17 cellular contexts compared by ENCODE assay signal in the genomic region with DNA sequence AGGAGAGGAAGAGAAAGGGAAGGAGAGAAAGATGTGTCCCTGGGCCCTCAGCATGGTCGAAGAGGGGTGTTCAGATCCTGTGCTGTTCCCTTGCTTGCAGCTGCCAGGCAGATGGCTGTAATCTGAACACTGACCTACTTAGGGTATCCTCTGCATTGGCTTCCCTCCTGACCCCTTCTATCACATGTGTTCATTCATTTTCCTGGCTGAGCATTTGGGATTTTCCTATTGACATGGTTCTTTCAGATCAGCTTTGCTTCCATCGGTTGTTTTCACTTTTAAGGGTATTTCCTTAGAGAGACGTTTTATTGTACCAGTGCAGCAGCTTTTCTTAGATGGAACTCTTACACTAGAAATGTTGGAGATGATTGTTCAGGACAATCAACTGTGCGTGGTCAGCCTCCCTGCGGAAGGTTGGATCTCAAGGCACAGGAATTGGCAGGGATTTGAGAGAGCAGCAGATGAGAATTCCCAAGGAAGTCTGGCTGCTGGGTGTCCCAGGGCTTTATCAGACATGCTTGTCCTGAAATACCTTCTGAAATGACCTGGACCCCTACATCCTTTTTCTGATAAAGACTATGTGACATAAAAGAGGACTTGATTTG. TPM values are rescaled to one million over a fixed set of nuclear protein-coding genes. Genes with fewer than 3 reads are reported as not detected.
DNase-seq lines count a peak whose midpoint lies in the region; ATAC-seq and TF ChIP-seq lines count a peak whose summit lies in the region.
"Had no signal": no experiment of that assay in that cellular context is flagged by ENCODE, and none has a peak within 500 bp of the region (broad histone marks: within the 10 kb centered on the region; RNA-seq: fewer than 3 reads in every experiment).

No MANE protein-coding gene starts in this region.

- DNase-seq in NCI-H82 (lab: John Stamatoyannopoulos, UW) (peak; percentile 55), NCI-H82 treated with DMSO at 0.1 percent for 48 hours (lab: John Stamatoyannopoulos, UW; ENCODE audit: unreplicated experiment) (no peak), WERI-Rb-1 (peak; percentile 43), stomach (no peak), tibial nerve (ENCODE audit: low spot score in 2 of 2) (no peak), NCI-H1417 (lab: John Stamatoyannopoulos, UW) (no peak)
- DNase-seq: 8988T, NCI-H1436, NCI-H774, SW 1271 had no signal

- H3K9me3 ChIP-seq in WERI-Rb-1 (ENCODE audit: severe bottlenecking) = no peaks in the 10 kb centered on the region
- no peaks in the 10 kb centered on the region for H3K9me3 ChIP-seq in mesodermal cell (ENCODE audit: control insufficient read depth, low read length)
- H3K9me3 ChIP-seq in stomach = no peaks in the 10 kb centered on the region
- no peaks in the 10 kb centered on the region for H3K9me3 ChIP-seq in tibial nerve
- H3K9me3 ChIP-seq: neutrophil had no signal

- no peaks in the 10 kb centered on the region for H3K27me3 ChIP-seq in WERI-Rb-1 (ENCODE audit: insufficient read depth, low read depth, severe bottlenecking)
- no peaks in the 10 kb centered on the region for H3K27me3 ChIP-seq in stomach
- no peaks in the 10 kb centered on the region for H3K27me3 ChIP-seq in tibial nerve
- H3K27me3 ChIP-seq: neutrophil had no signal

- H3K36me3 ChIP-seq in WERI-Rb-1 = no peaks in the 10 kb centered on the region
- H3K36me3 ChIP-seq in mesodermal cell (ENCODE audit: control insufficient read depth, insufficient read depth, low read length) = no peaks in the 10 kb centered on the region
- H3K36me3 ChIP-seq in stomach = no peaks in the 10 kb centered on the region
- no peaks in the 10 kb centered on the region for H3K36me3 ChIP-seq in tibial nerve
- H3K36me3 ChIP-seq: neutrophil had no signal

- no peak for TF ChIP-seq POLR2A in stomach (IDR thresholded peaks at IDR 0.05)
- TF ChIP-seq POLR2A in tibial nerve (IDR thresholded peaks at IDR 0.05) = no peak

- H3K4me3 ChIP-seq in WERI-Rb-1 (ENCODE audit: low read depth, low read length) (no peak overlapping the region), mesodermal cell (ENCODE audit: extremely low read depth, insufficient read depth, low read length, poor library complexity, severe bottlenecking) (no peak overlapping the region), stomach (no peak overlapping the region), tibial nerve (no peak overlapping the region)
- H3K4me3 ChIP-seq: coronary artery had no signal

- ATAC-seq in HG03439 (IDR thresholded peaks at IDR 0.05; ENCODE audit: unreplicated experiment) = no peak
- ATAC-seq: right cardiac atrium; stimulated activated effector memory CD8-positive, alpha-beta T cell treated with anti-CD3 and anti-CD28 coated beads, Interleukin-12 subunit alpha, Interleukin-12 subunit beta, amount 100 ng/mL, for 72 hours had no signal

- TF ChIP-seq CTCF in WERI-Rb-1 (IDR thresholded peaks at IDR 0.05; ENCODE audit: low read depth, low read length) (no peak), stomach (IDR thresholded peaks at IDR 0.05) (no peak), tibial nerve (IDR thresholded peaks at IDR 0.05) (no peak)

- TF ChIP-seq EP300 in stomach (IDR thresholded peaks at IDR 0.05) = no peak
- TF ChIP-seq EP300 in tibial nerve (IDR thresholded peaks at IDR 0.05) = no peak

- peak overlapping the region; percentile 32; the same call in 1 of the 2 replicates for H3K27ac ChIP-seq in WERI-Rb-1
- H3K27ac ChIP-seq in mesodermal cell (ENCODE audit: low read depth, low read length, severe bottlenecking) = peak overlapping the region; percentile 18
- H3K27ac ChIP-seq in stomach = peak overlapping the region in 3 of 5 donors; percentile 33 to 78 (median 61)
- H3K27ac ChIP-seq in tibial nerve = peak overlapping the region in 2 of 4 donors; percentile 12 to 60
- H3K27ac ChIP-seq: coronary artery, neutrophil had no signal

- intact Hi-C loops in stomach (cut with DNase I; ENCODE audit: low total_unique reads) = no loop called here

- H3K4me1 ChIP-seq in mesodermal cell (ENCODE audit: control insufficient read depth, insufficient read depth, low read length, poor library complexity, severe bottlenecking) = no peaks in the 10 kb centered on the region
- peaks cover 10 to 46% (median 28%) of the 10 kb centered on the region in 4 donors for H3K4me1 ChIP-seq in stomach
- H3K4me1 ChIP-seq in tibial nerve = peaks cover 0 to 38% (median 5%) of the 10 kb centered on the region in 4 donors

- 94 to 100% methylated on average over 3 to 5 of the region's 5 CpGs for WGBS in mesodermal cell (ENCODE audit: insufficient coverage in 2 of 2), 2 experiments
- WGBS in stomach, 5 donors = 47 to 62% (median 58%) methylated on average over 5 of the region's 5 CpGs
- 40 to 44% methylated on average over 5 of the region's 5 CpGs for WGBS in tibial nerve, 2 donors

RNA-seq across cellular contexts. Expression of gene ACTBL2, which starts 26.0 kb away (rescaled TPM):
- 0.48 TPM for polyA plus RNA-seq in mesodermal cell (2013, experiment 1 of 2)
- 0.30 TPM for polyA plus RNA-seq in mesodermal cell (2013, experiment 2 of 2)
- not detected for total RNA-seq in stomach
- polyA plus RNA-seq in stomach = under 1 TPM in 2 of 3 donors, not detected in 1; 0.05 to 0.19 TPM
- total RNA-seq in tibial nerve = not detected
- total RNA-seq: frontal cortex, right cardiac atrium had no signal
- polyA plus RNA-seq: right cardiac atrium had no signal

Comparison
In these comparisons a context has a peak if more than half of its experiments do, and no peak if none do; other contexts are left out.
1. DNase-seq: peak in NCI-H82 (single experiment) and WERI-Rb-1 (single experiment); none in NCI-H82 treated with DMSO at 0.1 percent for 48 hours (single experiment), stomach (single experiment), tibial nerve (0 of 2) and NCI-H1417 (0 of 3).